In the genomic region with DNA sequence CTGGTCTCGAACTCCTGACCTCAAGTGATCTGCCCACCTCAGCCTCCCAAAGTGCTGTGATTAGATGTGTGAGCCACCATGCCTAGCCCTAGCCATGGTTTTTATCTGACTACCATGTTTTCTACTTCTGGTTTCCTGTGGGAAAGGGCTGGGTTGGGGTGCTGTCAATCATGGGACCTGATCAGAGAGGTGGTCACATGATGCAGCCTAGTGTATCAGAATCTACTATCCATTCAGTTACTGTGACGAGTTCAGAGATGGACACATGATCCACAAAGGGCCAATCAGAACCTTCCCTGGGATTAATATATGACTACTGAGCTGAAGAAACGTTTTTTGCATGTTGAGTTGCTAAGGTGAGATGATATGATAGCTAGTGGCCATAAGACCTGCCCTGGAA, we compare ENCODE assay signal across 25 cellular contexts. TPM values are rescaled to one million over a fixed set of nuclear protein-coding genes. Genes with fewer than 3 reads are reported as not detected.
"Had no signal": no experiment of that assay in that cellular context is flagged by ENCODE, and none has a peak within 500 bp of the region (broad histone marks: within the 10 kb centered on the region; RNA-seq: fewer than 3 reads in every experiment).

No MANE protein-coding gene starts in this region.

- H3K4me1 ChIP-seq: ascending aorta, SJCRH30 had no signal

- ATAC-seq: activated CD8-positive, alpha-beta T cell treated with anti-CD3 and anti-CD28 coated beads for 36 hours had no signal

- H3K27me3 ChIP-seq: ascending aorta, cardiac muscle cell, SJCRH30 had no signal

- DNase-seq: activated CD4-positive, alpha-beta T cell treated with anti-CD3 and anti-CD28 coated beads, Interleukin-2, amount 10 ng/mL, durations not matched to agents 24 days and 14 days; activated CD4-positive, alpha-beta T cell treated with anti-CD3 and anti-CD28 coated beads, Interleukin-2, amount 50 U/mL, for 4 hours; activated CD8-positive, alpha-beta T cell treated with anti-CD3 and anti-CD28 coated beads for 36 hours; activated gamma-delta T cell; activated naive CD4-positive, alpha-beta T cell treated with Interleukin-2 at 50 U/mL for 16 hours; activated naive CD8-positive, alpha-beta T cell treated with anti-CD3 and anti-CD28 coated beads, Interleukin-2, amount 10 ng/mL, durations not matched to agents 7 days and 5 days; activated T-cell treated with anti-CD3 and anti-CD28 coated beads, Interleukin-2, amount 50 U/mL, for 24 hours; MM.1S; NCI-H1092; NCI-H1417 treated with DMSO at 0.1 percent for 48 hours; NCI-H187 treated with DMSO at 0.1 percent for 48 hours; NCI-H2081; NCI-H2171 treated with DMSO at 0.1 percent for 48 hours; NCI-H2227 treated with DMSO at 0.1 percent for 48 hours; NCI-H446; NCI-H510A treated with DMSO at 0.1 percent for 48 hours; NCI-H526 treated with DMSO at 0.1 percent for 48 hours; NCI-H774; SJCRH30; WERI-Rb-1 had no signal

- H3K4me3 ChIP-seq: ascending aorta, cardiac muscle cell, SJCRH30, SK-N-MC had no signal

- H3K9me3 ChIP-seq: SJCRH30 had no signal

- H3K36me3 ChIP-seq: ascending aorta, cardiac muscle cell, SJCRH30, WERI-Rb-1 had no signal

- H3K27ac ChIP-seq: ascending aorta, cardiac muscle cell, SJCRH30, SK-N-MC, WERI-Rb-1 had no signal

RNA-seq across cellular contexts. Expression of gene ABCC6, which starts 59.0 kb away (rescaled TPM):
- total RNA-seq: activated CD4-positive, alpha-beta T cell treated with anti-CD3 and anti-CD28 coated beads, Interleukin-2, amount 10 ng/mL, durations not matched to agents 24 days and 14 days; activated CD8-positive, alpha-beta T cell treated with anti-CD3 and anti-CD28 coated beads for 36 hours; activated naive CD8-positive, alpha-beta T cell treated with anti-CD3 and anti-CD28 coated beads, Interleukin-2, amount 10 ng/mL, durations not matched to agents 7 days and 5 days; activated T-helper 2 cell treated with anti-CD3 and anti-CD28 coated beads, Interferon-gamma antibody, Interleukin-2, Interleukin-4, amounts not matched to agents 10 μg/mL and 5 μg/mL and 100 μg/mL, durations not matched to agents 14 hours and 24 hours and 36 hours; OCI-LY7 had no signal
